Comparison of ENCODE assay signal across 8 cellular contexts in the genomic region with DNA sequence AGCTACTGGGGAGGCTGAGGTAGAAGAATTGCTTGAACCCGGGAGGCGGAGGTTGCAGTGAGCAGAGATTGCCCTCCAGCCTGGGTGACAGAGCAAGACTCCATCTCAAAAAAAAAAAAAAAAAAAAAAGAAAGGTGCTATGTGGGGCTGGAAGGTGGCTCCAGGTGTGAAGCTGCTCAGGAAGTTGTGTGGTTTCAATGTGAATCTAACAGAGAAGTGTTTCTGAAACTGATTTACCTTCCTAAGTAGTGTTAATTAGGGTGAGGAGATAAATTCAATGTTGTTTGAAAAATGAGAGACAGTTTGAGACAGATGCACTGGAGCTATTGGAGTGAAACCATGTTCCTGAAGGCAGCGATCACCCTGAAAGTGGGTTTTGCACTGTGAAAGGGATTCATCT. TPM values are rescaled to one million over a fixed set of nuclear protein-coding genes. Genes with fewer than 3 reads are reported as not detected.
DNase-seq lines count a peak whose midpoint lies in the region; ATAC-seq and TF ChIP-seq lines count a peak whose summit lies in the region.
"Not testable (repeated sequence)": the region's sequence is repeated elsewhere in the genome, so short reads cannot be mapped to it uniquely, and the experiment has no call there.

No MANE protein-coding gene starts in this region.

- H3K27ac Mint-ChIP-seq in CD8-positive, alpha-beta memory T cell = peak overlapping the region; percentile 22 to 94 (median 82)
- H3K27ac Mint-ChIP-seq in stimulated activated naive B cell treated with anti-CD40 and anti-IgM and Interleukin-4, amounts not matched to agents 10 μg/mL and 1 μg/mL and 100 μg/mL, for 72 hours = peak overlapping the region; percentile 56

- H3K36me3 Mint-ChIP-seq in CD8-positive, alpha-beta memory T cell = peaks cover 0 to 17% (median 4%) of the 10 kb centered on the region in 3 donors
- H3K36me3 Mint-ChIP-seq in stimulated activated naive B cell treated with anti-CD40 and anti-IgM and Interleukin-4, amounts not matched to agents 10 μg/mL and 1 μg/mL and 100 μg/mL, for 72 hours = peaks cover 8 to 22% of the 10 kb centered on the region in 2 donors

- ATAC-seq in GM18868 (IDR thresholded peaks at IDR 0.05; ENCODE audit: unreplicated experiment) (peak; percentile 55), GM21447 (IDR thresholded peaks at IDR 0.05; ENCODE audit: unreplicated experiment) (peak; percentile 64), HG02763 (IDR thresholded peaks at IDR 0.05; ENCODE audit: unreplicated experiment) (peak; percentile 48), HG03196 (IDR thresholded peaks at IDR 0.05; ENCODE audit: unreplicated experiment) (peak; percentile 70)
- ATAC-seq in stimulated activated naive B cell treated with anti-CD40 and anti-IgM and Interleukin-4, amounts not matched to agents 10 μg/mL and 1 μg/mL and 100 μg/mL, for 72 hours (replicated peaks) = not testable (repeated sequence)

- H3K27me3 ChIP-seq in CD8-positive, alpha-beta memory T cell (ENCODE audit: insufficient read depth, low read length, poor library complexity, severe bottlenecking); SU-DHL-6 (ENCODE audit: low read length): not testable (repeated sequence)

- H3K36me3 ChIP-seq in CD8-positive, alpha-beta memory T cell (ENCODE audit: insufficient read depth, low read length); SU-DHL-6 (ENCODE audit: low read length): not testable (repeated sequence)

- H3F3A ChIP-seq in SU-DHL-6 (ENCODE audit: insufficient read depth) = not testable (repeated sequence)

- H3K4me2 ChIP-seq in SU-DHL-6 (ENCODE audit: low read depth, low read length, poor library complexity, severe bottlenecking) = peak overlapping the region; percentile 54

- peak overlapping the region; percentile 53 for H3K9ac ChIP-seq in SU-DHL-6 (ENCODE audit: low read length)

- H3K4me3 ChIP-seq in CD8-positive, alpha-beta memory T cell (ENCODE audit: low read length); SU-DHL-6 (ENCODE audit: insufficient read depth, low read length, poor library complexity, severe bottlenecking): not testable (repeated sequence)

- peak overlapping the region; percentile 50 to 80 (median 67) for H3K4me3 Mint-ChIP-seq in CD8-positive, alpha-beta memory T cell
- not testable (repeated sequence) for H3K4me3 Mint-ChIP-seq in stimulated activated naive B cell treated with anti-CD40 and anti-IgM and Interleukin-4, amounts not matched to agents 10 μg/mL and 1 μg/mL and 100 μg/mL, for 72 hours

- peaks cover 28 to 33% (median 30%) of the 10 kb centered on the region in 3 donors for H3K4me1 Mint-ChIP-seq in CD8-positive, alpha-beta memory T cell
- peaks cover 14 to 20% of the 10 kb centered on the region in 2 donors for H3K4me1 Mint-ChIP-seq in stimulated activated naive B cell treated with anti-CD40 and anti-IgM and Interleukin-4, amounts not matched to agents 10 μg/mL and 1 μg/mL and 100 μg/mL, for 72 hours

- H3K9me2 ChIP-seq in SU-DHL-6 (replicated peaks; ENCODE audit: insufficient read depth, low read length) = not testable (repeated sequence)

- not testable (repeated sequence) for H3K9me3 ChIP-seq in CD8-positive, alpha-beta memory T cell (ENCODE audit: low read length); SU-DHL-6 (ENCODE audit: insufficient read depth, low read length)

- not testable (repeated sequence) for H3K27me3 Mint-ChIP-seq in CD8-positive, alpha-beta memory T cell; stimulated activated naive B cell treated with anti-CD40 and anti-IgM and Interleukin-4, amounts not matched to agents 10 μg/mL and 1 μg/mL and 100 μg/mL, for 72 hours

- TF ChIP-seq CTCF in SU-DHL-6 (IDR thresholded peaks at IDR 0.05; ENCODE audit: insufficient read depth, low read length, poor library complexity, severe bottlenecking) = not testable (repeated sequence)

- peaks cover 16% of the 10 kb centered on the region for H3K4me1 ChIP-seq in CD8-positive, alpha-beta memory T cell (ENCODE audit: insufficient read depth, low read length)

- H4K20me1 ChIP-seq in SU-DHL-6 (ENCODE audit: low read depth, low read length) = not testable (repeated sequence)

- not testable (repeated sequence) for H3K9me3 Mint-ChIP-seq in CD8-positive, alpha-beta memory T cell; stimulated activated naive B cell treated with anti-CD40 and anti-IgM and Interleukin-4, amounts not matched to agents 10 μg/mL and 1 μg/mL and 100 μg/mL, for 72 hours

- H3K27ac ChIP-seq in CD8-positive, alpha-beta memory T cell (ENCODE audit: low read depth, low read length) = not testable (repeated sequence)
- peak overlapping the region; percentile 92 for H3K27ac ChIP-seq in SU-DHL-6 (ENCODE audit: low read depth, low read length)

- peak in 4 of 5 donors; percentile 7 to 62 (median 31) for DNase-seq in CD8-positive, alpha-beta memory T cell
- peak; percentile 17 for DNase-seq in central memory CD4-positive, alpha-beta T cell
- DNase-seq in stimulated activated naive B cell treated with anti-CD40 and anti-IgM and Interleukin-4, amounts not matched to agents 10 μg/mL and 1 μg/mL and 100 μg/mL, for 72 hours = not testable (repeated sequence)

- CTCF ChIA-PET in CD8-positive, alpha-beta memory T cell (lab: Charles Lee) = interaction anchor here (0.6 kb wide), 1 partner anchor 33 kb away, joined by 3 read pairs; no protein-coding TSS in a partner anchor

- not testable (repeated sequence) for H3K79me2 ChIP-seq in SU-DHL-6 (ENCODE audit: insufficient read depth, low read length)

- H2AFZ ChIP-seq in SU-DHL-6 (ENCODE audit: low read depth, low read length, severe bottlenecking) = not testable (repeated sequence)

- POLR2A ChIA-PET in CD8-positive, alpha-beta memory T cell (lab: Charles Lee) = interaction anchor here (0.7 kb wide), 1 partner anchor 356 kb away, joined by 4 read pairs; a partner anchor contains a TSS

RNA-seq across cellular contexts. Expression of a gene that starts 30.3 kb away (rescaled TPM):
- 10 to 100 TPM; 58.6 to 59.5 TPM for total RNA-seq in CD8-positive, alpha-beta memory T cell
- 38.3 TPM for polyA plus RNA-seq in CD8-positive, alpha-beta memory T cell

RNA-seq across cellular contexts. Expression of a gene that starts 51.1 kb away (rescaled TPM):
- total RNA-seq in CD8-positive, alpha-beta memory T cell = 10 to 100 TPM; 16.7 to 17.5 TPM
- polyA plus RNA-seq in CD8-positive, alpha-beta memory T cell = 2.5 TPM
